ENCODE assay signal across 8 cellular contexts in genomic region chr19:11771520-11771919, GRCh38. TPM values are rescaled to one million over a fixed set of nuclear protein-coding genes. Genes with fewer than 3 reads are reported as not detected.
A peak's percentile ranks its signal among the peaks of the same experiment; 100 is the strongest.
DNase-seq lines count a peak whose midpoint lies in the region; TF ChIP-seq lines count a peak whose summit lies in the region.
"Not testable (repeated sequence)": the region's sequence is repeated elsewhere in the genome, so short reads cannot be mapped to it uniquely, and the experiment has no call there.
"Had no signal": no experiment of that assay in that cellular context is flagged by ENCODE, and none has a peak within 500 bp of the region (broad histone marks: within the 10 kb centered on the region; RNA-seq: fewer than 3 reads in every experiment).

No MANE protein-coding gene starts in this region.

- not testable (repeated sequence) for H3K27me3 ChIP-seq in SU-DHL-6 (ENCODE audit: low read length); mesendoderm (ENCODE audit: insufficient read depth, low read length, poor library complexity)

- H4K20me1 ChIP-seq in SU-DHL-6 (ENCODE audit: low read depth, low read length), result not testable (repeated sequence)

- not testable (repeated sequence) for H3F3A ChIP-seq in SU-DHL-6 (ENCODE audit: insufficient read depth)

- H4K5ac ChIP-seq in mesendoderm (ENCODE audit: low read length), result not testable (repeated sequence)

- not testable (repeated sequence) for H2BK15ac ChIP-seq in mesendoderm (replicated peaks; ENCODE audit: low read depth)

- not testable (repeated sequence) for H3K4me3 ChIP-seq in SU-DHL-6 (ENCODE audit: insufficient read depth, low read length, poor library complexity, severe bottlenecking); mesendoderm (ENCODE audit: low read length)

- H4K8ac ChIP-seq in mesendoderm (ENCODE audit: low read depth, low read length), result not testable (repeated sequence)

- not testable (repeated sequence) for H2AFZ ChIP-seq in SU-DHL-6 (ENCODE audit: low read depth, low read length, severe bottlenecking)

- peaks cover 72% of the 10 kb centered on the region for H3K79me2 ChIP-seq in SU-DHL-6 (ENCODE audit: insufficient read depth, low read length)
- not testable (repeated sequence) for H3K79me2 ChIP-seq in mesendoderm (ENCODE audit: control insufficient read depth, insufficient read depth, low read length)

- WGBS in mesendoderm (ENCODE audit: extremely low coverage, insufficient coverage, low lambda C conversion rate), result no CpG with 5 or more reads among the region's 11 CpGs

- H3K23ac ChIP-seq in mesendoderm (ENCODE audit: low read length), result not testable (repeated sequence)

- H3K4me2 ChIP-seq in SU-DHL-6 (ENCODE audit: low read depth, low read length, poor library complexity, severe bottlenecking); mesendoderm (ENCODE audit: low read length): not testable (repeated sequence)

- DNase-seq in NAMALWA (ENCODE audit: low spot score), result peak; percentile 17
- DNase-seq in chondrocyte (ENCODE audit: low spot score), result not testable (repeated sequence)
- DNase-seq in mesendoderm, result peak; percentile 43

- H3K36me3 Mint-ChIP-seq in chondrocyte (ENCODE audit: low read depth), result peaks cover 22% of the 10 kb centered on the region

- H3K4ac ChIP-seq in mesendoderm (ENCODE audit: low read depth, low read length), result not testable (repeated sequence)

- H3K27ac Mint-ChIP-seq in chondrocyte (ENCODE audit: unreplicated experiment), result not testable (repeated sequence)

- H3K4me1 Mint-ChIP-seq in chondrocyte (ENCODE audit: low read depth), result peaks cover 15% of the 10 kb centered on the region

- not testable (repeated sequence) for H3K27me3 Mint-ChIP-seq in chondrocyte (ENCODE audit: low read depth)

- H2BK120ac ChIP-seq in mesendoderm (ENCODE audit: low read depth, low read length), result not testable (repeated sequence)

- not testable (repeated sequence) for H3K79me1 ChIP-seq in mesendoderm (ENCODE audit: low read length)

- H3K4me3 Mint-ChIP-seq in chondrocyte (ENCODE audit: unreplicated experiment), result not testable (repeated sequence)

- H3K9me2 ChIP-seq in SU-DHL-6 (replicated peaks; ENCODE audit: insufficient read depth, low read length), result not testable (repeated sequence)

- not testable (repeated sequence) for H3K27ac ChIP-seq in SU-DHL-6 (ENCODE audit: low read depth, low read length); mesendoderm (ENCODE audit: low read depth, low read length)

- TF ChIP-seq CTCF in GM12872 (IDR thresholded peaks at IDR 0.05; ENCODE audit: insufficient read depth, low read depth, low read length) (peak; percentile 32; the same call in 2 of the 3 replicates), SU-DHL-6 (IDR thresholded peaks at IDR 0.05; ENCODE audit: insufficient read depth, low read length, poor library complexity, severe bottlenecking) (peak; percentile 14), chondrocyte (IDR thresholded peaks at IDR 0.05) (peak; percentile 43)

- not testable (repeated sequence) for H3K18ac ChIP-seq in mesendoderm (ENCODE audit: low read length)

- not testable (repeated sequence) for H3K56ac ChIP-seq in mesendoderm (ENCODE audit: low read length)

- H2BK5ac ChIP-seq in mesendoderm (ENCODE audit: low read length), result not testable (repeated sequence)

- peaks cover 50% of the 10 kb centered on the region for H3K9me3 Mint-ChIP-seq in chondrocyte (ENCODE audit: low read depth)

- H2AK5ac ChIP-seq in mesendoderm (ENCODE audit: low read length), result not testable (repeated sequence)

- not testable (repeated sequence) for H3K9ac ChIP-seq in SU-DHL-6 (ENCODE audit: low read length); mesendoderm (ENCODE audit: low read length)

- H3K4me1 ChIP-seq in mesendoderm (ENCODE audit: control insufficient read depth, low read depth, low read length), result not testable (repeated sequence)

- peaks cover 31% of the 10 kb centered on the region for H3K36me3 ChIP-seq in SU-DHL-6 (ENCODE audit: low read length)
- H3K36me3 ChIP-seq in mesendoderm (ENCODE audit: control insufficient read depth, insufficient read depth, low read length), result not testable (repeated sequence)

- H3K9me3 ChIP-seq in SU-DHL-6 (ENCODE audit: insufficient read depth, low read length), result peaks cover 18% of the 10 kb centered on the region; the same call in 1 of the 2 replicates

RNA-seq across cellular contexts. Expression of gene ZNF441, which starts 4.7 kb away (rescaled TPM):
- total RNA-seq in chondrocyte, result 4.9 to 5.8 TPM (median 5.6 TPM) in 3 replicates
- 0.18 TPM for polyA plus RNA-seq in mesendoderm (2013, experiment 1 of 2)
- polyA plus RNA-seq in mesendoderm (2013, experiment 2 of 2), result 0.31 TPM
- total RNA-seq: astrocyte, NCI-H460 had no signal

RNA-seq across cellular contexts. Expression of gene ZNF491, which starts 26.8 kb away (rescaled TPM):
- 3.6 to 7.1 TPM (median 4.2 TPM) in 3 replicates for total RNA-seq in chondrocyte
- 0.20 TPM for polyA plus RNA-seq in mesendoderm (2013, experiment 1 of 2)
- polyA plus RNA-seq in mesendoderm (2013, experiment 2 of 2), result 0.17 TPM
- total RNA-seq: astrocyte, H4, NCI-H460 had no signal

RNA-seq across cellular contexts. Expression of gene ZNF823, which starts 32.8 kb away (rescaled TPM):
- total RNA-seq in chondrocyte, result 3.7 to 5.5 TPM (median 3.8 TPM) in 3 replicates
- 2.2 TPM for polyA plus RNA-seq in mesendoderm (2013, experiment 1 of 2)
- 2.0 TPM for polyA plus RNA-seq in mesendoderm (2013, experiment 2 of 2)

RNA-seq across cellular contexts. Expression of gene ZNF440, which starts 42.6 kb away (rescaled TPM):
- total RNA-seq in chondrocyte, result 8.2 to 11.6 TPM (median 8.4 TPM) in 3 replicates
- polyA plus RNA-seq in mesendoderm (2013, experiment 1 of 2), result 2.6 TPM
- polyA plus RNA-seq in mesendoderm (2013, experiment 2 of 2), result 2.3 TPM
- total RNA-seq: astrocyte had no signal
